8 cellular contexts compared by ENCODE assay signal in the genomic region with DNA sequence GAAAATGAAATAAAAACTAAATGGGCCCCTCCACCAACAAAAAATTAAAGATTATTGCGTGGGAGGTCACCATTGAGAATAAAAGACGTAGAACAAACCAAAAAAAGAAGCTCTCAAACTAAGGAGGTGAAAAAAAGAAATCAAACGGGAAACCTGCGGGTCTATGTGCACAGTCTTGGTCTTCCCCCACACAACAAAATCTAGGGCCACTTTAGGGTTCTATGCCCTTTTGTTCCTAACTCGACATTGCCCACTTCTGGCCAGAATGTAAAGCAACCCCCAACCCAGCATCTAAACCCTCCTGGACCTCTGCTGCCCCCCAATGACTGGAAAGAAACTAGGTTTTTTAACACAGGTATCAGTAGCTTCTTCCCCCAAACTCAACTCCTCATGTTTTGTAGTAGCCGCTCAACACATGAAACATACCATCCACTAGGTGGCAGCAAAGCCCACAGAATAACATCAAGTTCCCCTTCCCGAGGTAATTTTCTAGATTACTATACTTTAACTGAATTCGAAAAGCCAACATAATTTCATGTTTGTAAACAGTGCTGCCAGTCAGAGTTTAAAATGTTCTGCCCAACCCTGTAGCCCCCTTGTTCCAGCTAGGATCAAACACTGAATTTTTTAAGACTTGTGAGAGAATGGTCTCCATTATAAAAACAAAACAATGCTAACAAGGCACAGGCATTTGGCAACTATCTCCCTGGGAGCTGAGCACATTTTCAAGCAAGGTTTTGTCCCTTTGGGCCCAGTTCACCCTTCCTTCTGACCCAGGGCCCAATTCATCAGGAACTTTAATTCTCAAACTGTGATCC. TPM values are rescaled to one million over a fixed set of nuclear protein-coding genes. Genes with fewer than 3 reads are reported as not detected.
DNase-seq lines count a peak whose midpoint lies in the region; ATAC-seq, FAIRE-seq and TF ChIP-seq lines count a peak whose summit lies in the region.

No MANE protein-coding gene starts in this region.

- POLR2A ChIA-PET in CD8-positive, alpha-beta T cell (lab: Charles Lee): interaction anchor here (0.6 to 6.6 kb wide), 54 partner anchors 10 to 930 kb away, joined by 3 to 167 read pairs (median 5); a partner anchor contains a TSS
- POLR2A ChIA-PET in HepG2 (lab: Yijun Ruan, JAX): interaction anchor here (0.6 to 4.4 kb wide), 14 partner anchors 8 to 501 kb away, joined by 3 to 62 read pairs (median 4); a partner anchor contains a TSS

- no peaks in the 10 kb centered on the region for H3K27me3 ChIP-seq in CD8-positive, alpha-beta T cell (ENCODE audit: insufficient read depth, low read length)
- no peaks in the 10 kb centered on the region for H3K27me3 ChIP-seq in HepG2 (ENCODE audit: control insufficient read depth in 1 of 2, insufficient read depth in 2 of 2, low read length in 2 of 2)

- no peak overlapping the region for H2AFZ ChIP-seq in HepG2 (ENCODE audit: low read length)

- TF ChIP-seq EP300 in HepG2 (IDR thresholded peaks at IDR 0.05; ENCODE audit: low read depth in 2 of 2, low read length in 2 of 2) (no peak; a peak in 1 of 4 replicates), HepG2 (CRISPR knock-in tag; IDR thresholded peaks at IDR 0.05; ENCODE audit: borderline replicate concordance) (no peak)

- peak; percentile 99 for TF ChIP-seq CTCF in CD8-positive, alpha-beta T cell (IDR thresholded peaks at IDR 0.05)
- peak; percentile 97 for TF ChIP-seq CTCF in HepG2 (CRISPR knock-in tag; IDR thresholded peaks at IDR 0.05)

- CTCF ChIA-PET in CD8-positive, alpha-beta T cell (lab: Charles Lee): interaction anchor here (0.6 to 14.3 kb wide), 132 partner anchors 9 to 1072 kb away, joined by 3 to 408 read pairs (median 4); a partner anchor contains a TSS
- CTCF ChIA-PET in HepG2 (lab: Yijun Ruan, JAX; ENCODE audit: low intra/inter-chr PET ratio, low total read pairs): interaction anchor here (0.7 to 5.5 kb wide), 15 partner anchors 12 to 330 kb away, joined by 3 to 142 read pairs (median 4); a partner anchor contains a TSS

- peak; percentile 69 to 90 (median 82) for DNase-seq in CD8-positive, alpha-beta T cell
- DNase-seq in NCI-H524 (lab: John Stamatoyannopoulos, UW) (peak; percentile 95 to 98), HepG2 (ENCODE audit: low spot score) (peak; percentile 98)
- peak; percentile 74 for DNase-seq in activated CD4-positive, alpha-beta T cell treated with anti-CD3 and anti-CD28 coated beads for 1 hour
- peak; percentile 70 to 78 (median 76) for DNase-seq in stimulated activated CD4-positive, alpha-beta T cell treated with anti-CD3 and anti-CD28 coated beads, TNF-alpha, amount 100 ng/mL, for 48 hours (ENCODE audit: low read depth in 3 of 3)

- H3K27me3 Mint-ChIP-seq in CD8-positive, alpha-beta T cell (ENCODE audit: low read depth): no peaks in the 10 kb centered on the region

- no TSS peak for BruUV-seq in HepG2 (replicated peaks; lab: Mats Ljungman, UMichigan)

- FAIRE-seq in HepG2 (lab: Jason Lieb, UNC): peak; percentile 93

- H3K36me3 ChIP-seq in CD8-positive, alpha-beta T cell (ENCODE audit: insufficient read depth, low read length): peaks cover 15% of the 10 kb centered on the region
- peaks cover 40 to 80% of the 10 kb centered on the region in 2 experiments for H3K36me3 ChIP-seq in HepG2 (replicated peaks in 1 of 2; ENCODE audit: control insufficient read depth in 1 of 2, insufficient read depth in 2 of 2, low read length in 2 of 2)

- 47% methylated on average over 8 of the region's 8 CpGs for WGBS in HepG2 (ENCODE audit: low lambda C conversion rate)

- 0 out of 2 replicates have a peak overlapping the region, but pooled peaks have one; percentile 0 for H3K4me2 ChIP-seq in HepG2 (ENCODE audit: low read depth, low read length)

- peaks cover 51% of the 10 kb centered on the region for H3K4me1 ChIP-seq in CD8-positive, alpha-beta T cell (ENCODE audit: insufficient read depth, low read length)
- H3K4me1 ChIP-seq in HepG2 (ENCODE audit: insufficient read depth, low read length): peaks cover 29% of the 10 kb centered on the region

- intact Hi-C loops in CD8-positive, alpha-beta T cell (cut with DNase I, micrococcal nuclease): loop anchor here (1.0 to 5.0 kb wide), 19 partner anchors 9 to 838 kb away; a partner anchor contains a TSS
- intact Hi-C loops in HepG2 (cut with micrococcal nuclease; ENCODE audit: unreplicated experiment): loop anchor here (1.0 to 5.0 kb wide), 9 partner anchors 13 to 330 kb away; a partner anchor contains a TSS

- ATAC-seq in CD8-positive, alpha-beta T cell: peak; percentile 87
- ATAC-seq in GM19395 (IDR thresholded peaks at IDR 0.05; ENCODE audit: unreplicated experiment) (peak; percentile 47), HG03520 (IDR thresholded peaks at IDR 0.05; ENCODE audit: unreplicated experiment) (peak; percentile 63), HepG2 (peak; percentile 86)

- H3K9me3 ChIP-seq in CD8-positive, alpha-beta T cell (ENCODE audit: low read length): no peaks in the 10 kb centered on the region
- H3K9me3 ChIP-seq in HepG2 (ENCODE audit: low read length): no peaks in the 10 kb centered on the region

- peak overlapping the region; percentile 97 for H3K27ac Mint-ChIP-seq in CD8-positive, alpha-beta T cell

- in situ Hi-C loops in HepG2 (cut with HindIII; ENCODE audit: extremely low pct_ligation_motif_present, low pct_unique_long_range_greater_than_20kb): no loop called here

- peaks cover 25% of the 10 kb centered on the region for H3K79me2 ChIP-seq in HepG2 (ENCODE audit: insufficient read depth, low read length)

- no peaks in the 10 kb centered on the region for H3K9me3 Mint-ChIP-seq in CD8-positive, alpha-beta T cell

- H3K36me3 Mint-ChIP-seq in CD8-positive, alpha-beta T cell: peaks cover 45% of the 10 kb centered on the region

- H3K4me1 Mint-ChIP-seq in CD8-positive, alpha-beta T cell (ENCODE audit: low read depth): peaks cover 54% of the 10 kb centered on the region

- H3K4me3 Mint-ChIP-seq in CD8-positive, alpha-beta T cell: peak overlapping the region; percentile 73

- H3K9ac ChIP-seq in HepG2 (ENCODE audit: insufficient read depth, low read depth, low read length): no peak overlapping the region

- TF ChIP-seq POLR2A in HepG2 (IDR thresholded peaks at IDR 0.05; ENCODE audit: insufficient read depth in 1 of 2, low read depth in 2 of 2, low read length in 2 of 2): no peak

- peak; percentile 96 for TF ChIP-seq RAD21 in HepG2 (CRISPR knock-in tag; IDR thresholded peaks at IDR 0.05)

- peak overlapping the region; percentile 38 for H3K4me3 ChIP-seq in CD8-positive, alpha-beta T cell (ENCODE audit: low read depth, low read length)
- H3K4me3 ChIP-seq in HepG2 (replicated peaks in 1 of 3; ENCODE audit: insufficient read depth in 1 of 3, low read depth in 2 of 3, low read length in 3 of 3): no peak overlapping the region

- H4K20me1 ChIP-seq in HepG2 (ENCODE audit: insufficient read depth, low read length): peaks cover 9% of the 10 kb centered on the region; the same call in 1 of the 2 replicates

- H3K27ac ChIP-seq in CD8-positive, alpha-beta T cell (ENCODE audit: low read depth, low read length): peak overlapping the region; percentile 58
- H3K27ac ChIP-seq in cingulate gyrus (ENCODE audit: low read depth, low read length) (peak overlapping the region; percentile 70), HepG2 (ENCODE audit: extremely low read length, insufficient read depth, low read length) (peak overlapping the region; percentile 12)

RNA-seq across cellular contexts. Expression of a gene that starts 18.7 kb away (rescaled TPM):
- 10 to 100 TPM; 27.2 to 35.6 TPM for total RNA-seq in CD8-positive, alpha-beta T cell
- 385 and 558 TPM in 2 replicates for total RNA-seq in HepG2 (2016; rRNA removed; fragmentation: Illumina TruSeq; extraction: Trizol)
- 148 and 149 TPM in 2 replicates for total RNA-seq in HepG2 (2016; cell fraction: cytosol; rRNA removed; fragmentation: Illumina TruSeq; extraction: Trizol; ENCODE audit: low read depth)
- total RNA-seq in HepG2 (2016; cell fraction: insoluble cytoplasmic fraction; rRNA removed; fragmentation: Illumina TruSeq; extraction: Trizol): 449 and 577 TPM in 2 replicates
- total RNA-seq in HepG2 (2016; cell fraction: membrane; rRNA removed; fragmentation: Illumina TruSeq; extraction: Trizol): 133 and 150 TPM in 2 replicates
- total RNA-seq in HepG2 (2016; cell fraction: nucleus; rRNA removed; fragmentation: Illumina TruSeq; extraction: Trizol): 382 and 439 TPM in 2 replicates
- polyA plus RNA-seq in HepG2 (2011; rRNA removed): 508 and 626 TPM in 2 replicates
- polyA plus RNA-seq in HepG2 (2011; cell fraction: cytosol; rRNA removed): 1,110 and 1,232 TPM in 2 replicates
- 187 and 222 TPM in 2 replicates for polyA plus RNA-seq in HepG2 (2011; cell fraction: nucleus; rRNA removed)
- 327 and 493 TPM in 2 replicates for polyA plus RNA-seq in HepG2 (2012)
- 141 and 152 TPM in 2 replicates for polyA plus RNA-seq in HepG2 (2016; cell fraction: cytosol; fragmentation: Illumina TruSeq; extraction: Trizol; ENCODE audit: low read depth)
- 395 and 434 TPM in 2 replicates for polyA plus RNA-seq in HepG2 (2016; cell fraction: insoluble cytoplasmic fraction; fragmentation: Illumina TruSeq; extraction: Trizol; ENCODE audit: low read depth)
- 122 and 125 TPM in 2 replicates for polyA plus RNA-seq in HepG2 (2016; cell fraction: membrane; fragmentation: Illumina TruSeq; extraction: Trizol; ENCODE audit: low read depth)
- polyA plus RNA-seq in HepG2 (2016; cell fraction: nucleus; fragmentation: Illumina TruSeq; extraction: Trizol; ENCODE audit: insufficient read depth, low read depth): 602 and 624 TPM in 2 replicates
- 261 and 460 TPM in 2 replicates for polyA minus RNA-seq in HepG2 (2011; rRNA and poly(A)+ RNA removed; ENCODE audit: low replicate concordance)
- polyA minus RNA-seq in HepG2 (2011; cell fraction: cytosol; rRNA and poly(A)+ RNA removed): 132 TPM in 2 replicates
- 79.2 and 94.7 TPM in 2 replicates for polyA minus RNA-seq in HepG2 (2011; cell fraction: nucleus; rRNA and poly(A)+ RNA removed)

RNA-seq across cellular contexts. Expression of a gene that starts 27.8 kb away (rescaled TPM):
- 1 to 10 TPM; 7.9 to 8.3 TPM for total RNA-seq in CD8-positive, alpha-beta T cell
- total RNA-seq in HepG2 (2016; rRNA removed; fragmentation: Illumina TruSeq; extraction: Trizol): 16.1 and 22.8 TPM in 2 replicates
- 1.9 and 2.6 TPM in 2 replicates for total RNA-seq in HepG2 (2016; cell fraction: cytosol; rRNA removed; fragmentation: Illumina TruSeq; extraction: Trizol; ENCODE audit: low read depth)
- 13.5 and 23.6 TPM in 2 replicates for total RNA-seq in HepG2 (2016; cell fraction: insoluble cytoplasmic fraction; rRNA removed; fragmentation: Illumina TruSeq; extraction: Trizol)
- total RNA-seq in HepG2 (2016; cell fraction: membrane; rRNA removed; fragmentation: Illumina TruSeq; extraction: Trizol): 5.5 and 6.1 TPM in 2 replicates
- total RNA-seq in HepG2 (2016; cell fraction: nucleus; rRNA removed; fragmentation: Illumina TruSeq; extraction: Trizol): 15.3 and 18.4 TPM in 2 replicates
- polyA plus RNA-seq in HepG2 (2011; rRNA removed): 47.5 and 48.1 TPM in 2 replicates
- polyA plus RNA-seq in HepG2 (2011; cell fraction: cytosol; rRNA removed): 40.5 and 42.2 TPM in 2 replicates
- polyA plus RNA-seq in HepG2 (2011; cell fraction: nucleus; rRNA removed): 28.4 and 31.8 TPM in 2 replicates
- polyA plus RNA-seq in HepG2 (2012): 28.4 and 31.9 TPM in 2 replicates
- polyA plus RNA-seq in HepG2 (2016; cell fraction: cytosol; fragmentation: Illumina TruSeq; extraction: Trizol; ENCODE audit: low read depth): 4.3 and 5.4 TPM in 2 replicates
- polyA plus RNA-seq in HepG2 (2016; cell fraction: insoluble cytoplasmic fraction; fragmentation: Illumina TruSeq; extraction: Trizol; ENCODE audit: low read depth): 31.7 and 36.0 TPM in 2 replicates
- polyA plus RNA-seq in HepG2 (2016; cell fraction: membrane; fragmentation: Illumina TruSeq; extraction: Trizol; ENCODE audit: low read depth): 10.4 and 12.8 TPM in 2 replicates
- polyA plus RNA-seq in HepG2 (2016; cell fraction: nucleus; fragmentation: Illumina TruSeq; extraction: Trizol; ENCODE audit: insufficient read depth, low read depth): 27.4 and 28.0 TPM in 2 replicates
- polyA minus RNA-seq in HepG2 (2011; rRNA and poly(A)+ RNA removed; ENCODE audit: low replicate concordance): 45.6 and 63.5 TPM in 2 replicates
- 14.6 and 19.0 TPM in 2 replicates for polyA minus RNA-seq in HepG2 (2011; cell fraction: cytosol; rRNA and poly(A)+ RNA removed)
- 26.9 and 36.6 TPM in 2 replicates for polyA minus RNA-seq in HepG2 (2011; cell fraction: nucleus; rRNA and poly(A)+ RNA removed)

Comparison
In these comparisons a context has a peak if more than half of its experiments do, and no peak if none do; other contexts are left out.
1. H3K27ac ChIP-seq: peak in every context shown above with its lines; median percentile 70 in cingulate gyrus; 58 in CD8-positive, alpha-beta T cell; 12 in HepG2.